Comparison of ENCODE assay signal across 1 cellular context in genomic region chr2:167733750-167734149, GRCh38.
TF ChIP-seq lines count a peak whose summit lies in the region.

No MANE protein-coding gene starts in this region.

TF ChIP-seq in WTC11, 78 proteins besides CTCF, POLR2A, EP300 and RAD21 (continued from another document):
- TF ChIP-seq AR (CRISPR knock-in tag; IDR thresholded peaks at IDR 0.05): no peak
